In the genomic region with DNA sequence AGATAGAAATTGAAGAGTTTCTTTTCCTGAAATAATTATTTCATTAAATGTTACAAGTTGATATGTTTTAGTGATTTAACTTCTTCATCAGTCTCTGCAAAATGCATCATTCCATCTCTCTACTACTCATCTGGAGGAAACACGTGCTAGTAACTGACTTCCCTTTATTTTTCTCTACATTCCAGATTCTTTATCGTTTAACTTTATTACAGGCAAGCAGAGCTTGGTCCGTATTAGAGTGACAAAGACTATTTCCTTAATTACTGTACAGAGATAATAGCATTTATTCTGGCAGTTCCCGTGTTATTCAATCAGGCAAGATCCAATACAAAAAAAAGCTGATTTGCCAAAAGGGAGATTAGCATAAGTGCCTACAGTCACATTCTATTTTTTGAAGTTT, we compare ENCODE assay signal across 22 cellular contexts.
"Had no signal": no experiment of that assay in that cellular context is flagged by ENCODE, and none has a peak within 500 bp of the region (broad histone marks: within the 10 kb centered on the region; RNA-seq: fewer than 3 reads in every experiment).

No MANE protein-coding gene starts in this region.

- H3K27ac ChIP-seq: body of pancreas, dorsolateral prefrontal cortex, epithelial cell of prostate, foreskin keratinocyte, transverse colon, uterus had no signal

- H3K27me3 ChIP-seq: body of pancreas, dorsolateral prefrontal cortex, foreskin keratinocyte, transverse colon, uterus had no signal

- H3K9me3 ChIP-seq: body of pancreas, prostate gland, transverse colon, uterus had no signal

- H3K36me3 ChIP-seq: prostate gland, transverse colon, uterus had no signal

- FAIRE-seq: keratinocyte had no signal

- H3K4me1 ChIP-seq: body of pancreas, foreskin keratinocyte had no signal

- H3K4me3 ChIP-seq: body of pancreas, dorsolateral prefrontal cortex, prostate gland, skin epidermis, transverse colon, uterus had no signal

- ATAC-seq: activated CD8-positive, alpha-beta T cell treated with anti-CD3 and anti-CD28 coated beads for 36 hours; activated T-helper 17 cell treated with anti-CD3 and anti-CD28 coated beads, Interleukin-2, amount 50 U/mL, for 72 hours; body of pancreas; foreskin keratinocyte; right cardiac atrium; stimulated activated naive CD8-positive, alpha-beta T cell treated with anti-CD3 and anti-CD28 coated beads, Interleukin-15, Interleukin-2, amounts not matched to agents 100 U/mL and 50 U/mL, for 24 hours had no signal

- DNase-seq: activated CD4-positive, alpha-beta T cell treated with anti-CD3 and anti-CD28 coated beads for 48 hours; activated CD4-positive, CD25-positive, alpha-beta regulatory T cell; activated CD8-positive, alpha-beta T cell treated with anti-CD3 and anti-CD28 coated beads for 36 hours; activated naive CD4-positive, alpha-beta T cell treated with Interleukin-2 at 50 U/mL for 16 hours; activated naive CD8-positive, alpha-beta T cell treated with anti-CD3 and anti-CD28 coated beads, Interleukin-2, amount 10 ng/mL, durations not matched to agents 7 days and 5 days; activated T-cell treated with anti-CD3 and anti-CD28 coated beads, Interleukin-2, amount 50 U/mL, for 1 hour; amygdala; body of pancreas; dorsolateral prefrontal cortex; foreskin keratinocyte; hypothalamus; mammary epithelial cell; right cardiac atrium; stimulated activated naive CD8-positive, alpha-beta T cell treated with anti-CD3 and anti-CD28 coated beads, Interleukin-15, Interleukin-2, amounts not matched to agents 100 U/mL and 50 U/mL, for 24 hours; T-helper 2 cell; transverse colon; uterus had no signal
